In genomic region chr11:66677599-66678375, GRCh38 we compare ENCODE assay signal across 8 cellular contexts. TPM values are rescaled to one million over a fixed set of nuclear protein-coding genes. Genes with fewer than 3 reads are reported as not detected.
DNase-seq lines count a peak whose midpoint lies in the region; ATAC-seq, FAIRE-seq and TF ChIP-seq lines count a peak whose summit lies in the region.

Gene RBM4B, minus strand, starts transcription at chr11:66677887. Its CDS starts 808 bp downstream, at chr11:66677079.

- DNase-seq in GM12891 (ENCODE audit: insufficient read length, low spot score) (peak; percentile 91), NCI-H1436 (lab: John Stamatoyannopoulos, UW) (peak; percentile 96), SW480 (ENCODE audit: low spot score) (peak; percentile 91), Right ventricle myocardium superior (peak; percentile 99), pancreas (peak; percentile 94 to 98 (median 96)), tibial artery (peak; percentile 97)
- peak; percentile 91 for DNase-seq in activated naive CD8-positive, alpha-beta T cell treated with anti-CD3 and anti-CD28 coated beads, Interleukin-2, amount 50 U/mL, for 16 hours (ENCODE audit: low read depth, low spot score)

- H3K36me3 ChIP-seq in pancreas (no peaks in the 10 kb centered on the region), tibial artery (no peaks in the 10 kb centered on the region)

- ATAC-seq in HG02840 (IDR thresholded peaks at IDR 0.05; ENCODE audit: low FRiP score, unreplicated experiment) (peak; percentile 81), Right ventricle myocardium superior (ENCODE audit: poor library complexity) (peak; percentile 98), pancreas (peak; percentile 93 to 98 (median 95))

- TF ChIP-seq CTCF in pancreas (IDR thresholded peaks at IDR 0.05) (no peak), tibial artery (IDR thresholded peaks at IDR 0.05) (no peak)

- WGBS in pancreas, 2 donors: 1% methylated on average over 45 to 61 of the region's 61 CpGs

- H3K4me3 ChIP-seq in pancreas (peak within 1 kb of the TSS; percentile 60 to 71 (median 68)), tibial artery (peak within 1 kb of the TSS; percentile 63 to 84)

- H3K27me3 ChIP-seq in pancreas (no peaks in the 10 kb centered on the region), tibial artery (no peaks in the 10 kb centered on the region)

- intact Hi-C loops in Right ventricle myocardium superior (cut with DNase I): loop anchor here (2.0 to 5.0 kb wide), 3 partner anchors 35 to 269 kb away; no protein-coding TSS in a partner anchor
- intact Hi-C loops in pancreas (cut with DNase I): loop anchor here in 1 of 3 donors (2.0 kb wide), 1 partner anchor 99 kb away; no protein-coding TSS in a partner anchor
- intact Hi-C loops in tibial artery (cut with DNase I; ENCODE audit: low total_unique reads): loop anchor here (10.0 kb wide), 1 partner anchor 253 kb away; the partner anchor contains the start of gene NPAS4

- FAIRE-seq in GM12891 (lab: Jason Lieb, UNC) (peak; percentile 97), pancreas (lab: Jason Lieb, UNC) (no peak)

- H3K9me3 ChIP-seq in pancreas: no peaks in the 10 kb centered on the region
- H3K9me3 ChIP-seq in tibial artery: no peaks in the 10 kb centered on the region

- H3K27ac ChIP-seq in pancreas (peak within 1 kb of the TSS; percentile 86 to 98 (median 94)), tibial artery (peak within 1 kb of the TSS; percentile 92 to 97)

- H3K4me1 ChIP-seq in pancreas (peaks cover 4 to 22% (median 16%) of the 10 kb centered on the region in 3 donors), tibial artery (peaks cover 0 to 38% (median 20%) of the 10 kb centered on the region in 4 donors)

- peak; percentile 94 for TF ChIP-seq POLR2A in GM12891 (IDR thresholded peaks at IDR 0.05; ENCODE audit: low read depth, low read length)

TF ChIP-seq in GM12891, 5 proteins besides CTCF, POLR2A, EP300 and RAD21:
- TF ChIP-seq SPI1 (IDR thresholded peaks at IDR 0.05; ENCODE audit: low read depth, low read length): no peak
- TF ChIP-seq POU2F2 (IDR thresholded peaks at IDR 0.05; ENCODE audit: low read depth, low read length): no peak
- peak; percentile 66; the same call in 1 of the 2 replicates for TF ChIP-seq POLR2AphosphoS5 (IDR thresholded peaks at IDR 0.05; ENCODE audit: low read depth, low read length)
- TF ChIP-seq TAF1 (IDR thresholded peaks at IDR 0.05; ENCODE audit: low read depth, low read length): peak; percentile 59
- no peak for TF ChIP-seq PAX5 (IDR thresholded peaks at IDR 0.05; ENCODE audit: insufficient read depth, low read length, severe bottlenecking)
TF ChIP-seq in GM12891: peak in this region for 2.

RNA-seq across cellular contexts. Expression of gene RBM4B, which starts in this region (rescaled TPM):
- polyA plus RNA-seq in GM12891 (2012; ENCODE audit: low read depth, missing spikeins): 11.9 TPM
- 11.2 TPM for total RNA-seq in Right ventricle myocardium superior
- 10 to 100 TPM in 1 of 6 donors, 1 to 10 TPM in 5; 5.7 to 10.1 (median 6.5) TPM for total RNA-seq in pancreas
- polyA plus RNA-seq in pancreas: 10 to 100 TPM in 1 of 2 donors, 1 to 10 TPM in 1; 9.9 to 20.7 TPM

Comparison
In these comparisons a context has a peak if more than half of its experiments do, and no peak if none do; other contexts are left out.
1. Peak in every context shown above with its lines: DNase-seq, ATAC-seq, H3K4me3 ChIP-seq and H3K27ac ChIP-seq.